ENCODE assay signal across 9 cellular contexts in the genomic region with DNA sequence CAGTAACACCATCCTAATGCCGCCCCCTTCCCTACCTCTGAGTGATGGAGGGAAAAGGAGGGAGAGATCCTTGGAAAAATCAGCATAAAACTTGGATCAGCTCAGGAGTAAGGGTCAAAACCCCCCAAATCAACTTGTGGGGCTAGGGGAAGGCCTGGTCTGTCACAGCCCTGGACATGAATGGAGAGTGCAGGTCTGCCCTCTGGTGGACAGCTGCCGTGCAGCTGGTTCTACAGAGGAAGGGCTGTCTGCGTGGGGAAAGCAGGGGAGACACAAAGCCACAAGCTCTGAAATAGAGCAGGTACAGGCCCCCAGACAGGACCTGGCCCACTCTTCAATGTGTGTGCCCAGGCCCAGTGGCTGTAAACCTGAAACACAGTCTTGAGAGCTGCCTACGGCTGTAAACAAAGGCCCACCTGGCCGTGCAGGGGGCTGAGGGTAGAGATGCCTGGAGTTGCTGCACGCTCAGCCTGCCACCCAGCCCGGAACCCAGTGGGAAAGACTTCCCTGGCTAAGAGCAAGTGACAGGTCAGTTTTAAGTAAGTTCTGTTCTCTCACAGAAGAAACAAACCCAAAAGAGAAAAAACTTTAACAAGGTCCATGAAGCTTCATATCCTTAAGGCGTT. TPM values are rescaled to one million over a fixed set of nuclear protein-coding genes. Genes with fewer than 3 reads are reported as not detected.
DNase-seq lines count a peak whose midpoint lies in the region; ATAC-seq, FAIRE-seq and TF ChIP-seq lines count a peak whose summit lies in the region.
"Had no signal": no experiment of that assay in that cellular context is flagged by ENCODE, and none has a peak within 500 bp of the region (broad histone marks: within the 10 kb centered on the region; RNA-seq: fewer than 3 reads in every experiment).

No MANE protein-coding gene starts in this region.

- H2AFZ ChIP-seq in DND-41 (ENCODE audit: low read depth, low read length) = no peak overlapping the region
- H2AFZ ChIP-seq in K562 (ENCODE audit: low read depth, low read length) = no peak overlapping the region

- H3K9me1 ChIP-seq in K562 (ENCODE audit: control insufficient read depth, insufficient read depth, low read length) = peaks cover 9% of the 10 kb centered on the region

- FAIRE-seq in K562 (lab: Jason Lieb, UNC) = peak; percentile 88
- FAIRE-seq: TTC549 had no signal

- POLR2A ChIA-PET in K562 (lab: Yijun Ruan, JAX) = interaction anchor here (0.7 to 3.8 kb wide), 6 partner anchors 9 to 297 kb away, joined by 3 to 16 read pairs (median 6); no protein-coding TSS in a partner anchor

- H3K4me2 ChIP-seq in DND-41 (ENCODE audit: insufficient read depth, low read length) (no peak overlapping the region), K562 (ENCODE audit: insufficient read depth, low read length) (no peak overlapping the region)

- peaks cover 46% of the 10 kb centered on the region for H4K20me1 ChIP-seq in DND-41 (ENCODE audit: insufficient read depth, low read length)
- H4K20me1 ChIP-seq in K562 (replicated peaks; ENCODE audit: control insufficient read depth, insufficient read depth, low read length) = peaks cover 33% of the 10 kb centered on the region

- BruUV-seq in K562 (replicated peaks; lab: Mats Ljungman, UMichigan) = no TSS peak

- H3K27me3 ChIP-seq in DND-41 (ENCODE audit: insufficient read depth, low read length, poor library complexity) = no peaks in the 10 kb centered on the region
- H3K27me3 ChIP-seq in K562 (ENCODE audit: control insufficient read depth in 2 of 2, insufficient read depth in 2 of 2, low read length in 2 of 2) = no peaks in the 10 kb centered on the region

- no peak overlapping the region for H3K9ac ChIP-seq in DND-41 (ENCODE audit: low read depth, low read length)
- no peak overlapping the region for H3K9ac ChIP-seq in K562 (ENCODE audit: insufficient read depth in 1 of 2, low read depth in 2 of 2, low read length in 2 of 2)

- TF ChIP-seq POLR2A in K562 (conservative IDR thresholded peaks at IDR 0.05) = no peak

- CTCF ChIA-PET in K562 (lab: Yijun Ruan, JAX; ENCODE audit: low intra/inter-chr PET ratio) = interaction anchor here (0.6 to 2.2 kb wide), 8 partner anchors 9 to 1030 kb away, joined by 3 to 32 read pairs (median 4); no protein-coding TSS in a partner anchor

- 72% methylated on average over 8 of the region's 8 CpGs for WGBS in K562 (ENCODE audit: insufficient coverage, low coverage, missing lambda C conversion rate)

- no peak overlapping the region for H3K4me3 ChIP-seq in DND-41 (ENCODE audit: low read depth in 1 of 2, low read length in 2 of 2)
- no peak overlapping the region for H3K4me3 ChIP-seq in K562

- H3K4me1 ChIP-seq in DND-41 (ENCODE audit: insufficient read depth, low read length) (no peaks in the 10 kb centered on the region), K562 (replicated peaks in 1 of 2; ENCODE audit: control insufficient read depth in 2 of 2, insufficient read depth in 2 of 2, low read length in 2 of 2) (no peaks in the 10 kb centered on the region; a peak in 1 of 5 replicates)

- H3K79me2 ChIP-seq in DND-41 (ENCODE audit: insufficient read depth, low read length) (no peaks in the 10 kb centered on the region), K562 (ENCODE audit: control insufficient read depth, insufficient read depth, low read length) (no peaks in the 10 kb centered on the region)

- DNase-seq in DND-41 (peak; percentile 58), HuH-7.5 (ENCODE audit: low spot score) (peak; percentile 88), T1000 (lab: John Stamatoyannopoulos, UW) (peak; percentile 13), K562 (ENCODE audit: extremely low read depth in 1 of 4, low spot score in 3 of 4) (peak; percentile 72 to 82 (median 78)), islet precursor cell (peak; percentile 86)
- DNase-seq in stimulated activated CD4-positive, alpha-beta T cell treated with anti-CD3 and anti-CD28 coated beads, Interleukin-2, amount 100 ng/mL, for 48 hours = peak; percentile 52 to 60

- no peak overlapping the region for H3K27ac ChIP-seq in DND-41 (ENCODE audit: low read length)
- H3K27ac ChIP-seq in K562 (ENCODE audit: extremely low read depth, low read depth, low read length) = no peak overlapping the region

- no peak for TF ChIP-seq EP300 in K562 (IDR thresholded peaks at IDR 0.05; ENCODE audit: low read length)

- in situ Hi-C loops in K562 (cut with MboI) = no loop called here

- H3K9me3 ChIP-seq in DND-41 (ENCODE audit: insufficient read depth, low read length, severe bottlenecking) (no peaks in the 10 kb centered on the region), K562 (replicated peaks; ENCODE audit: control insufficient read depth, insufficient read depth, low read depth, low read length) (no peaks in the 10 kb centered on the region)

- H3K36me3 ChIP-seq in DND-41 (ENCODE audit: insufficient read depth, low read length) = peaks cover 97% of the 10 kb centered on the region
- H3K36me3 ChIP-seq in K562 (ENCODE audit: control insufficient read depth, insufficient read depth, low read length) = peaks cover 94% of the 10 kb centered on the region

- intact Hi-C loops in K562 (cut with micrococcal nuclease) = loop anchor here (1.0 kb wide), 1 partner anchor 257 kb away; no protein-coding TSS in a partner anchor

- peak; percentile 67 for ATAC-seq in DND-41 (ENCODE audit: insufficient read depth, low read depth)
- ATAC-seq in K562 = peak; percentile 87
- no peak for ATAC-seq in HG02571 (IDR thresholded peaks at IDR 0.05; ENCODE audit: unreplicated experiment)
- ATAC-seq in GM18868 (IDR thresholded peaks at IDR 0.05; ENCODE audit: unreplicated experiment) = no peak

- peak; percentile 54 to 78 for TF ChIP-seq RAD21 in K562 (CRISPR knock-in tag; conservative IDR thresholded peaks at IDR 0.05 in 1 of 2, IDR thresholded peaks at IDR 0.05 in 1 of 2)

- TF ChIP-seq CTCF in DND-41 (IDR thresholded peaks at IDR 0.05; ENCODE audit: borderline replicate concordance, extremely low read depth, low read length, poor library complexity, severe bottlenecking) (peak; percentile 91), K562 (IDR thresholded peaks at IDR 0.05 in 2 of 3, conservative IDR thresholded peaks at IDR 0.05 in 1 of 3; ENCODE audit: insufficient read depth in 2 of 3, low read depth in 1 of 3, low read length in 3 of 3) (peak; percentile 81 to 94 (median 89))

TF ChIP-seq in K562, 482 proteins besides CTCF, POLR2A, EP300 and RAD21 (continues in another document):
- TF ChIP-seq ZNF436 (CRISPR knock-in tag; IDR thresholded peaks at IDR 0.05) = no peak
- TF ChIP-seq ZNF507 (tag; conservative IDR thresholded peaks at IDR 0.05) = no peak
- TF ChIP-seq EP400 (IDR thresholded peaks at IDR 0.05) = no peak
- 0 out of 2 replicates have a peak, but pooled peaks have one; percentile 47 for TF ChIP-seq MYNN (IDR thresholded peaks at IDR 0.05)
- TF ChIP-seq MYNN (CRISPR knock-in tag; IDR thresholded peaks at IDR 0.05) = no peak
- TF ChIP-seq, protein P1, sequence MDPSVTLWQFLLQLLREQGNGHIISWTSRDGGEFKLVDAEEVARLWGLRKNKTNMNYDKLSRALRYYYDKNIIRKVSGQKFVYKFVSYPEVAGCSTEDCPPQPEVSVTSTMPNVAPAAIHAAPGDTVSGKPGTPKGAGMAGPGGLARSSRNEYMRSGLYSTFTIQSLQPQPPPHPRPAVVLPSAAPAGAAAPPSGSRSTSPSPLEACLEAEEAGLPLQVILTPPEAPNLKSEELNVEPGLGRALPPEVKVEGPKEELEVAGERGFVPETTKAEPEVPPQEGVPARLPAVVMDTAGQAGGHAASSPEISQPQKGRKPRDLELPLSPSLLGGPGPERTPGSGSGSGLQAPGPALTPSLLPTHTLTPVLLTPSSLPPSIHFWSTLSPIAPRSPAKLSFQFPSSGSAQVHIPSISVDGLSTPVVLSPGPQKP (CRISPR knock-in tag; IDR thresholded peaks at IDR 0.05) = no peak
- peak in 1 of 3 experiments; percentile 13 for TF ChIP-seq YY1 (IDR thresholded peaks at IDR 0.05; ENCODE audit: borderline replicate concordance in 1 of 3, control insufficient read depth in 1 of 3, extremely low read depth in 1 of 3, insufficient read depth in 3 of 3, insufficient read length in 1 of 3, insufficient replicate concordance in 2 of 3, low read depth in 1 of 3, low read length in 2 of 3)
- TF ChIP-seq PHF20 (IDR thresholded peaks at IDR 0.05; ENCODE audit: partially characterized antibody) = no peak
- TF ChIP-seq CC2D1A (IDR thresholded peaks at IDR 0.05) = no peak
- peak; percentile 64; the same call in 1 of the 2 replicates for TF ChIP-seq STAG1 (CRISPR knock-in tag; IDR thresholded peaks at IDR 0.05; ENCODE audit: borderline replicate concordance)
- no peak for TF ChIP-seq ZNF212 (CRISPR knock-in tag; IDR thresholded peaks at IDR 0.05)
- TF ChIP-seq, protein P2, sequence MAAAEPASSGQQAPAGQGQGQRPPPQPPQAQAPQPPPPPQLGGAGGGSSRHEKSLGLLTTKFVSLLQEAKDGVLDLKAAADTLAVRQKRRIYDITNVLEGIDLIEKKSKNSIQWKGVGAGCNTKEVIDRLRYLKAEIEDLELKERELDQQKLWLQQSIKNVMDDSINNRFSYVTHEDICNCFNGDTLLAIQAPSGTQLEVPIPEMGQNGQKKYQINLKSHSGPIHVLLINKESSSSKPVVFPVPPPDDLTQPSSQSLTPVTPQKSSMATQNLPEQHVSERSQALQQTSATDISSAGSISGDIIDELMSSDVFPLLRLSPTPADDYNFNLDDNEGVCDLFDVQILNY (CRISPR knock-in tag; IDR thresholded peaks at IDR 0.05) = 0 out of 2 replicates have a peak, but pooled peaks have one; percentile 19
- TF ChIP-seq ZNF668 (CRISPR knock-in tag; IDR thresholded peaks at IDR 0.05) = no peak

RNA-seq across cellular contexts. Expression of a gene that starts 16.4 kb away (rescaled TPM):
- total RNA-seq in K562 (2011; cell fraction: chromatin; rRNA removed; ENCODE audit: low replicate concordance) = 131 and 268 TPM in 2 replicates
- total RNA-seq in K562 (2011; cell fraction: nucleolus; rRNA removed) = 179 and 197 TPM in 2 replicates
- total RNA-seq in K562 (2011; cell fraction: nucleoplasm; rRNA removed) = 114 and 129 TPM in 2 replicates
- total RNA-seq in K562 (2014; rRNA removed) = 47.4 and 78.1 TPM in 2 replicates
- total RNA-seq in K562 (2014; rRNA removed; fragmentation: Illumina TruSeq; extraction: Trizol) = 23.1 and 32.5 TPM in 2 replicates
- total RNA-seq in K562 (2015; rRNA removed; fragmentation: Illumina TruSeq; extraction: Trizol) = 50.5 and 51.7 TPM in 2 replicates
- total RNA-seq in K562 (2021) = 54.8 and 55.1 TPM in 2 replicates
- 63.9 and 109 TPM in 2 replicates for polyA plus RNA-seq in K562 (2011; rRNA removed)
- polyA plus RNA-seq in K562 (2011; cell fraction: cytosol; rRNA removed) = 79.8 and 80.4 TPM in 2 replicates
- polyA plus RNA-seq in K562 (2011; cell fraction: nucleus; rRNA removed) = 310 and 355 TPM in 2 replicates
- polyA plus RNA-seq in K562 (2012) = 59.3 and 60.5 TPM in 2 replicates
- polyA plus RNA-seq in K562 (2014; fragmentation: Illumina TruSeq; extraction: Trizol) = 78.5 and 95.2 TPM in 2 replicates
- 1 to 10 TPM; 1.2 to 6.9 TPM for polyA plus RNA-seq in K562 (2014; fragmentation: Nextera tagmentation; extraction: Ambion mirVana)
- polyA plus RNA-seq in K562 (2014; rRNA removed) = 50.0 and 53.7 TPM in 2 replicates
- 62.7 and 70.3 TPM in 2 replicates for polyA minus RNA-seq in K562 (2011; rRNA and poly(A)+ RNA removed)
- polyA minus RNA-seq in K562 (2011; cell fraction: cytosol; rRNA and poly(A)+ RNA removed) = 42.5 and 45.8 TPM in 2 replicates
- 134 and 165 TPM in 2 replicates for polyA minus RNA-seq in K562 (2011; cell fraction: nucleus; rRNA and poly(A)+ RNA removed)

Comparison
In these comparisons a context has a peak if more than half of its experiments do, and no peak if none do; other contexts are left out.
1. ATAC-seq: peak in DND-41 (single experiment) and K562 (single experiment); none in HG02571 (single experiment) and GM18868 (single experiment).
2. DNase-seq: peak in every context shown above with its lines; median percentile 88 in HuH-7.5; 86 in islet precursor cell; 78 in K562; 58 in DND-41; 56 in stimulated activated CD4-positive, alpha-beta T cell treated with anti-CD3 and anti-CD28 coated beads, Interleukin-2, amount 100 ng/mL, for 48 hours; 13 in T1000.